1 cellular context compared by ENCODE assay signal in the genomic region with DNA sequence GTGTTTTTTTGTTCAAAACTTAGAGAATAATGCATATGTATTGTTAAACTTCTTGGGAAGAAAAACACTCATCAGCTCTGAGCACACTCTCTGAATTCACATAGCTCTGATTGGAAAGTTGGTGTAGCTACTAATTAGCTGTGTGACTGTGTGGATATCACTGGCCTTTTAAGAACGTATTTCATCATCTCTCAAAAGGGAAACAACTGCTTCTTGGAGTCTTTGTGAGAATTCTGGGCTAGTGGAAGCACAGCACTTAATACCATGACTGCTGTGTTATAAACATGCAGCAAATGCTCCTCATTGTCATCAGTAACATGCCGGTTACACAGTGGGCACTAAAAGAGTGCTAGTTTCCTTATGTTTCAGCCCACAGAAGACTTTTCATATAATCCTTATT.
TF ChIP-seq lines count a peak whose summit lies in the region.

No MANE protein-coding gene starts in this region.

TF ChIP-seq in H1, 55 proteins besides CTCF, POLR2A, EP300 and RAD21:
- TF ChIP-seq RXRA (IDR thresholded peaks at IDR 0.05; ENCODE audit: insufficient read depth, low read depth, low read length) (no peak), RBBP5 (IDR thresholded peaks at IDR 0.05; ENCODE audit: borderline replicate concordance, low read depth, low read length) (no peak), BRCA1 (IDR thresholded peaks at IDR 0.05; ENCODE audit: low read depth, low read length) (no peak), GTF2F1 (IDR thresholded peaks at IDR 0.05; ENCODE audit: borderline replicate concordance, low read depth, low read length) (no peak), POU5F1 (IDR thresholded peaks at IDR 0.05; ENCODE audit: low read depth, low read length) (no peak), POLR2AphosphoS5 (IDR thresholded peaks at IDR 0.05; ENCODE audit: low read depth, low read length) (no peak), JUN (IDR thresholded peaks at IDR 0.05; ENCODE audit: low read depth, low read length) (no peak), ZNF274 (IDR thresholded peaks at IDR 0.05; ENCODE audit: borderline replicate concordance, extremely low read depth, low read length) (no peak), YY1 (IDR thresholded peaks at IDR 0.05; ENCODE audit: low read depth, low read length) (no peak), TAF1 (IDR thresholded peaks at IDR 0.05; ENCODE audit: low read depth, low read length) (no peak), CREB1 (IDR thresholded peaks at IDR 0.05) (no peak)
- TF ChIP-seq, protein P1, sequence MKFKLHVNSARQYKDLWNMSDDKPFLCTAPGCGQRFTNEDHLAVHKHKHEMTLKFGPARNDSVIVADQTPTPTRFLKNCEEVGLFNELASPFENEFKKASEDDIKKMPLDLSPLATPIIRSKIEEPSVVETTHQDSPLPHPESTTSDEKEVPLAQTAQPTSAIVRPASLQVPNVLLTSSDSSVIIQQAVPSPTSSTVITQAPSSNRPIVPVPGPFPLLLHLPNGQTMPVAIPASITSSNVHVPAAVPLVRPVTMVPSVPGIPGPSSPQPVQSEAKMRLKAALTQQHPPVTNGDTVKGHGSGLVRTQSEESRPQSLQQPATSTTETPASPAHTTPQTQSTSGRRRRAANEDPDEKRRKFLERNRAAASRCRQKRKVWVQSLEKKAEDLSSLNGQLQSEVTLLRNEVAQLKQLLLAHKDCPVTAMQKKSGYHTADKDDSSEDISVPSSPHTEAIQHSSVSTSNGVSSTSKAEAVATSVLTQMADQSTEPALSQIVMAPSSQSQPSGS (IDR thresholded peaks at IDR 0.05; ENCODE audit: low read length): no peak
- TF ChIP-seq, protein P2, sequence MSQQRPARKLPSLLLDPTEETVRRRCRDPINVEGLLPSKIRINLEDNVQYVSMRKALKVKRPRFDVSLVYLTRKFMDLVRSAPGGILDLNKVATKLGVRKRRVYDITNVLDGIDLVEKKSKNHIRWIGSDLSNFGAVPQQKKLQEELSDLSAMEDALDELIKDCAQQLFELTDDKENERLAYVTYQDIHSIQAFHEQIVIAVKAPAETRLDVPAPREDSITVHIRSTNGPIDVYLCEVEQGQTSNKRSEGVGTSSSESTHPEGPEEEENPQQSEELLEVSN (IDR thresholded peaks at IDR 0.05): no peak
- TF ChIP-seq, protein P3, sequence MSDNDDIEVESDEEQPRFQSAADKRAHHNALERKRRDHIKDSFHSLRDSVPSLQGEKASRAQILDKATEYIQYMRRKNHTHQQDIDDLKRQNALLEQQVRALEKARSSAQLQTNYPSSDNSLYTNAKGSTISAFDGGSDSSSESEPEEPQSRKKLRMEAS (IDR thresholded peaks at IDR 0.05): no peak
TF ChIP-seq in H1: peak in this region for 0.
